In genomic region chr1:108079550-108079949, GRCh38 we compare ENCODE assay signal across 13 cellular contexts.
DNase-seq lines count a peak whose midpoint lies in the region; TF ChIP-seq lines count a peak whose summit lies in the region.
"Had no signal": no experiment of that assay in that cellular context is flagged by ENCODE, and none has a peak within 500 bp of the region (broad histone marks: within the 10 kb centered on the region; RNA-seq: fewer than 3 reads in every experiment).

No MANE protein-coding gene starts in this region.

- H3K27me3 Mint-ChIP-seq in activated CD4-positive, alpha-beta memory T cell treated with anti-CD3 and anti-CD28 coated beads for 36 hours: no peaks in the 10 kb centered on the region
- H3K27me3 Mint-ChIP-seq in dendritic cell treated with granulocyte-macrophage colony-stimulating factor and Interleukin-4, amounts not matched to agents 40 ng/mL and 50 ng/mL, for 4 days: no peaks in the 10 kb centered on the region

- H3K4me3 Mint-ChIP-seq in activated CD4-positive, alpha-beta memory T cell treated with anti-CD3 and anti-CD28 coated beads for 36 hours: no peak overlapping the region
- H3K4me3 Mint-ChIP-seq in dendritic cell treated with granulocyte-macrophage colony-stimulating factor and Interleukin-4, amounts not matched to agents 40 ng/mL and 50 ng/mL, for 4 days: no peak overlapping the region

- CTCF ChIA-PET in activated CD4-positive, alpha-beta memory T cell treated with anti-CD3 and anti-CD28 coated beads for 36 hours (lab: Charles Lee): no interaction called here

- 49 to 63% methylated on average over 3 to 5 of the region's 6 CpGs for WGBS in esophagus squamous epithelium, 2 donors

- peak; percentile 70 for DNase-seq in activated CD4-positive, alpha-beta memory T cell treated with anti-CD3 and anti-CD28 coated beads for 36 hours
- peak; percentile 10 for DNase-seq in stimulated activated CD8-positive, alpha-beta memory T cell treated with anti-CD3 and anti-CD28 coated beads, Interleukin-15, amount 100 ng/mL, for 24 hours (ENCODE audit: low read depth)
- DNase-seq in DMS 273 treated with DMSO at 0.1 percent for 48 hours (lab: John Stamatoyannopoulos, UW): no peak
- DNase-seq in esophagus squamous epithelium (lab: John Stamatoyannopoulos, UW): no peak
- no peak for DNase-seq in SIG-M5 treated with dmso at 0.1 percent for 504 hours (lab: John Stamatoyannopoulos, UW; ENCODE audit: unreplicated experiment)
- no peak for DNase-seq in effector CD8-positive, alpha-beta T cell (lab: John Stamatoyannopoulos, UW)
- DNase-seq: Calu3, gastrocnemius medialis, NCI-H446 treated with DMSO at 0.1 percent for 48 hours, right lobe of liver, upper lobe of right lung had no signal

- H3K36me3 Mint-ChIP-seq in activated CD4-positive, alpha-beta memory T cell treated with anti-CD3 and anti-CD28 coated beads for 36 hours: no peaks in the 10 kb centered on the region
- H3K36me3 Mint-ChIP-seq in dendritic cell treated with granulocyte-macrophage colony-stimulating factor and Interleukin-4, amounts not matched to agents 40 ng/mL and 50 ng/mL, for 4 days (ENCODE audit: low read depth): peaks cover 23% of the 10 kb centered on the region

- TF ChIP-seq POLR2A in esophagus squamous epithelium (IDR thresholded peaks at IDR 0.05): no peak

- no peaks in the 10 kb centered on the region for H3K9me3 ChIP-seq in KOPT-K1 (ENCODE audit: insufficient read depth, low read length, poor library complexity, severe bottlenecking)
- H3K9me3 ChIP-seq in esophagus squamous epithelium: no peaks in the 10 kb centered on the region
- H3K9me3 ChIP-seq: gastrocnemius medialis, right lobe of liver, upper lobe of right lung had no signal

- no peaks in the 10 kb centered on the region for H3K9me3 Mint-ChIP-seq in activated CD4-positive, alpha-beta memory T cell treated with anti-CD3 and anti-CD28 coated beads for 36 hours
- H3K9me3 Mint-ChIP-seq in dendritic cell treated with granulocyte-macrophage colony-stimulating factor and Interleukin-4, amounts not matched to agents 40 ng/mL and 50 ng/mL, for 4 days: no peaks in the 10 kb centered on the region

- intact Hi-C loops in activated CD4-positive, alpha-beta memory T cell treated with anti-CD3 and anti-CD28 coated beads for 36 hours (cut with micrococcal nuclease): loop anchor here (1.0 to 2.0 kb wide), 2 partner anchors 115 to 143 kb away; partner anchors contain the start of gene VAV3
- intact Hi-C loops in dendritic cell treated with granulocyte-macrophage colony-stimulating factor and Interleukin-4, amounts not matched to agents 40 ng/mL and 50 ng/mL, for 4 days (cut with micrococcal nuclease): loop anchor here (5.0 kb wide), 1 partner anchor 38 kb away; no protein-coding TSS in a partner anchor
- intact Hi-C loops in esophagus squamous epithelium (cut with DNase I): no loop called here

- no peak for TF ChIP-seq CTCF in esophagus squamous epithelium (IDR thresholded peaks at IDR 0.05)

- POLR2A ChIA-PET in activated CD4-positive, alpha-beta memory T cell treated with anti-CD3 and anti-CD28 coated beads for 36 hours (lab: Charles Lee): no interaction called here

- peak overlapping the region; percentile 64 for H3K27ac Mint-ChIP-seq in activated CD4-positive, alpha-beta memory T cell treated with anti-CD3 and anti-CD28 coated beads for 36 hours
- H3K27ac Mint-ChIP-seq in dendritic cell treated with granulocyte-macrophage colony-stimulating factor and Interleukin-4, amounts not matched to agents 40 ng/mL and 50 ng/mL, for 4 days: peak overlapping the region; percentile 39

- no peaks in the 10 kb centered on the region for H3K4me1 ChIP-seq in esophagus squamous epithelium
- H3K4me1 ChIP-seq: upper lobe of right lung had no signal

- no peak overlapping the region for H3K4me3 ChIP-seq in esophagus squamous epithelium
- H3K4me3 ChIP-seq: gastrocnemius medialis, right lobe of liver, upper lobe of right lung had no signal

- no peaks in the 10 kb centered on the region for H3K36me3 ChIP-seq in KOPT-K1 (ENCODE audit: insufficient read depth, low read length)
- no peaks in the 10 kb centered on the region for H3K36me3 ChIP-seq in esophagus squamous epithelium
- H3K36me3 ChIP-seq: gastrocnemius medialis, right lobe of liver, upper lobe of right lung had no signal

- no peaks in the 10 kb centered on the region for H3K27me3 ChIP-seq in esophagus squamous epithelium
- H3K27me3 ChIP-seq: gastrocnemius medialis, right lobe of liver, upper lobe of right lung had no signal

- peak overlapping the region; percentile 92 for H3K27ac ChIP-seq in KOPT-K1 (ENCODE audit: low read depth, low read length, poor library complexity, severe bottlenecking)
- H3K27ac ChIP-seq in esophagus squamous epithelium: no peak overlapping the region
- H3K27ac ChIP-seq: gastrocnemius medialis, right lobe of liver, upper lobe of right lung had no signal

- peaks cover 61% of the 10 kb centered on the region for H3K4me1 Mint-ChIP-seq in activated CD4-positive, alpha-beta memory T cell treated with anti-CD3 and anti-CD28 coated beads for 36 hours (ENCODE audit: low read depth)
- peaks cover 50% of the 10 kb centered on the region for H3K4me1 Mint-ChIP-seq in dendritic cell treated with granulocyte-macrophage colony-stimulating factor and Interleukin-4, amounts not matched to agents 40 ng/mL and 50 ng/mL, for 4 days (ENCODE audit: low read depth)

Comparison
In these comparisons a context has a peak if more than half of its experiments do, and no peak if none do; other contexts are left out.
1. DNase-seq: peak in activated CD4-positive, alpha-beta memory T cell treated with anti-CD3 and anti-CD28 coated beads for 36 hours (single experiment) and stimulated activated CD8-positive, alpha-beta memory T cell treated with anti-CD3 and anti-CD28 coated beads, Interleukin-15, amount 100 ng/mL, for 24 hours (single experiment); none in DMS 273 treated with DMSO at 0.1 percent for 48 hours (single experiment), esophagus squamous epithelium (single experiment), SIG-M5 treated with dmso at 0.1 percent for 504 hours (single experiment) and effector CD8-positive, alpha-beta T cell (single experiment).